Comparison of ENCODE assay signal across 10 cellular contexts in genomic region chr10:93015722-93016121, GRCh38. TPM values are rescaled to one million over a fixed set of nuclear protein-coding genes. Genes with fewer than 3 reads are reported as not detected.
"Had no signal": no experiment of that assay in that cellular context is flagged by ENCODE, and none has a peak within 500 bp of the region (broad histone marks: within the 10 kb centered on the region; RNA-seq: fewer than 3 reads in every experiment).

No MANE protein-coding gene starts in this region.

- H3K27ac ChIP-seq: HL-60 had no signal

- H2AFZ ChIP-seq: GM23338 had no signal

- DNase-seq: H9, HCEC 1CT, IMR-90, KG1 had no signal

- H3K4me2 ChIP-seq: GM23338 had no signal

- H3K4me3 ChIP-seq: GM23338, K562 had no signal

- FAIRE-seq: H1, H54, K562 had no signal

- ATAC-seq: GM23338, K562 had no signal

RNA-seq across cellular contexts. Expression of gene CYP26C1, which starts 44.9 kb away (rescaled TPM):
- total RNA-seq: HT1080, IMR-90 had no signal
- polyA plus RNA-seq: GM23338, K562 had no signal

RNA-seq across cellular contexts. Expression of gene CYP26A1, which starts 58.0 kb away (rescaled TPM):
- total RNA-seq: HT1080, IMR-90 had no signal
